ENCODE assay signal across 9 cellular contexts in the genomic region with DNA sequence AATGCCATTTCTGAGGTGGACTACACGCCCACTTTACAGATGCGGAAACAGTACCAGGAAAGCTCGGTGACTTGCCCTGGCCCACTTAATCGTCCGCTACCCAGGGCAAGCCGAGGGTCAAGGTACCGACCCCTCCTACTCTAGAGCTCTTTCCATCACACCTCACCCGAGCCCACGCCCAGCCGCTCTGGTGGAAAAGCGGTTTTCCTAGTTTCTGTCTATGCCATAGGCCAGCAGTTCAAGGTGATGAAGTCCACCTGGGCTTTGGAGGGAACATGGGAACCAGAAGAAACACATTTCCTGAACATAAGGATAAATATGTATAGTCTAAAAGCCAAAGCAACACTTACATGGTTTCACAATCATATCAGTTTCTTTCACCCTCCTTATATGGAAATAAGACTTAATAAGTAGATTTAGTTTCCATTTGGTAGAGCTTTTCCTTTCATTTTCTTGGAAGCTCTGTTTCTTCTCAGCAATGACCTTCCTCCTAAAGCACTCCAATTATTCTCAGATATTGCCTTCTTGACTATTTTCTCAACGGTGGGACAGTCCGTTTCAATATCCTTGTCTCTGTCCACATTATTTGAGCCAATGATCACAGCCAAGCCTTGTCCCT. TPM values are rescaled to one million over a fixed set of nuclear protein-coding genes. Genes with fewer than 3 reads are reported as not detected.
DNase-seq lines count a peak whose midpoint lies in the region; ATAC-seq and TF ChIP-seq lines count a peak whose summit lies in the region.
"Had no signal": no experiment of that assay in that cellular context is flagged by ENCODE, and none has a peak within 500 bp of the region (broad histone marks: within the 10 kb centered on the region; RNA-seq: fewer than 3 reads in every experiment).

No MANE protein-coding gene starts in this region.

- H3K27me3 Mint-ChIP-seq in activated naive CD4-positive, alpha-beta T cell treated with anti-CD3 and anti-CD28 coated beads, Interleukin-2, amount 50 U/mL, for 24 hours = peaks cover 38% of the 10 kb centered on the region

- H3K4me1 Mint-ChIP-seq in activated naive CD4-positive, alpha-beta T cell treated with anti-CD3 and anti-CD28 coated beads, Interleukin-2, amount 50 U/mL, for 24 hours = peaks cover 19% of the 10 kb centered on the region

- H3K27ac Mint-ChIP-seq in activated naive CD4-positive, alpha-beta T cell treated with anti-CD3 and anti-CD28 coated beads, Interleukin-2, amount 50 U/mL, for 24 hours = peak overlapping the region; percentile 10

- no peak for DNase-seq in activated naive CD4-positive, alpha-beta T cell (lab: John Stamatoyannopoulos, UW)
- DNase-seq in adipocyte (ENCODE audit: low read depth) (peak; percentile 26), left lung (no peak), tibial nerve (ENCODE audit: low spot score in 2 of 2) (no peak), NCI-H82 treated with DMSO at 0.1 percent for 48 hours (lab: John Stamatoyannopoulos, UW; ENCODE audit: unreplicated experiment) (no peak)

- 49 to 61% methylated on average over 13 of the region's 13 CpGs for WGBS in tibial nerve, 2 donors
- 42 to 60% methylated on average over 7 to 10 of the region's 13 CpGs for WGBS in gastroesophageal sphincter (ENCODE audit: low coverage in 1 of 2), 2 donors

- H3K4me3 Mint-ChIP-seq in activated naive CD4-positive, alpha-beta T cell treated with anti-CD3 and anti-CD28 coated beads, Interleukin-2, amount 50 U/mL, for 24 hours = peak overlapping the region; percentile 69

- no peaks in the 10 kb centered on the region for H3K9me3 Mint-ChIP-seq in activated naive CD4-positive, alpha-beta T cell treated with anti-CD3 and anti-CD28 coated beads, Interleukin-2, amount 50 U/mL, for 24 hours

- no peak overlapping the region for H3K9ac ChIP-seq in adipocyte (ENCODE audit: low read length)

- H3K4me3 ChIP-seq in adipocyte (ENCODE audit: low read length) (peak overlapping the region; percentile 77), left lung (peak overlapping the region; percentile 29 to 50), tibial nerve (peak overlapping the region; percentile 25 to 52 (median 36)), gastroesophageal sphincter (peak overlapping the region in 1 of 2 donors; percentile 54)

- H3K27me3 ChIP-seq in adipocyte (replicated peaks; ENCODE audit: control insufficient read depth, insufficient read depth, low read length) (peaks cover 35% of the 10 kb centered on the region), left lung (peaks cover 10 to 58% of the 10 kb centered on the region in 2 donors), tibial nerve (peaks cover 0 to 35% of the 10 kb centered on the region in 2 donors), gastroesophageal sphincter (no peaks in the 10 kb centered on the region)

- H3K27ac ChIP-seq in left lung = peak overlapping the region in 1 of 2 donors; percentile 59
- H3K27ac ChIP-seq in tibial nerve = peak overlapping the region in 1 of 4 donors; percentile 51
- peak overlapping the region in 1 of 4 donors; percentile 19 for H3K27ac ChIP-seq in gastroesophageal sphincter

- H3K36me3 Mint-ChIP-seq in activated naive CD4-positive, alpha-beta T cell treated with anti-CD3 and anti-CD28 coated beads, Interleukin-2, amount 50 U/mL, for 24 hours = no peaks in the 10 kb centered on the region

- no peak for TF ChIP-seq POLR2A in tibial nerve (IDR thresholded peaks at IDR 0.05)
- no peak for TF ChIP-seq POLR2A in gastroesophageal sphincter (IDR thresholded peaks at IDR 0.05)

- TF ChIP-seq CTCF in left lung (IDR thresholded peaks at IDR 0.05) (no peak), tibial nerve (IDR thresholded peaks at IDR 0.05) (no peak), gastroesophageal sphincter (IDR thresholded peaks at IDR 0.05) (no peak)

- ATAC-seq in left lung (no peak), HG02973 (IDR thresholded peaks at IDR 0.05; ENCODE audit: unreplicated experiment) (no peak), gastroesophageal sphincter (no peak)

- peaks cover 11% of the 10 kb centered on the region for H3K9me3 ChIP-seq in adipocyte (ENCODE audit: control insufficient read depth, low read length)
- H3K9me3 ChIP-seq in left lung = no peaks in the 10 kb centered on the region
- no peaks in the 10 kb centered on the region for H3K9me3 ChIP-seq in tibial nerve
- H3K9me3 ChIP-seq in gastroesophageal sphincter = no peaks in the 10 kb centered on the region

- TF ChIP-seq EP300 in tibial nerve (IDR thresholded peaks at IDR 0.05) (no peak), gastroesophageal sphincter (IDR thresholded peaks at IDR 0.05) (no peak)

- H3K4me1 ChIP-seq in adipocyte (ENCODE audit: control insufficient read depth, insufficient read depth, low read length) (peaks cover 10% of the 10 kb centered on the region), left lung (peaks cover 16 to 59% of the 10 kb centered on the region in 2 donors), tibial nerve (peaks cover 0 to 21% (median 13%) of the 10 kb centered on the region in 4 donors), gastroesophageal sphincter (peaks cover 0 to 16% (median 14%) of the 10 kb centered on the region in 3 donors)

- intact Hi-C loops in left lung (cut with DNase I) = no loop called here

- H3K36me3 ChIP-seq in adipocyte (ENCODE audit: control insufficient read depth, insufficient read depth, low read length, severe bottlenecking) (no peaks in the 10 kb centered on the region), left lung (no peaks in the 10 kb centered on the region), tibial nerve (no peaks in the 10 kb centered on the region), gastroesophageal sphincter (no peaks in the 10 kb centered on the region)

RNA-seq across cellular contexts. Expression of gene VWA3B, which starts 0.6 kb away (rescaled TPM):
- total RNA-seq in left lung = 1 to 10 TPM in 1 of 2 donors, not detected in 1; 3.5 TPM
- total RNA-seq in tibial nerve = 1 to 10 TPM in 2 of 4 donors, under 1 TPM in 1, not detected in 1; 0.30 to 6.1 (median 2.5) TPM
- total RNA-seq in gastroesophageal sphincter = not detected
- total RNA-seq: pulmonary artery endothelial cell had no signal
